ENCODE assay signal across 9 cellular contexts in genomic region chr6:44249082-44249748, GRCh38. TPM values are rescaled to one million over a fixed set of nuclear protein-coding genes. Genes with fewer than 3 reads are reported as not detected.
DNase-seq lines count a peak whose midpoint lies in the region; ATAC-seq and TF ChIP-seq lines count a peak whose summit lies in the region.
"Had no signal": no experiment of that assay in that cellular context is flagged by ENCODE, and none has a peak within 500 bp of the region (broad histone marks: within the 10 kb centered on the region; RNA-seq: fewer than 3 reads in every experiment).

No MANE protein-coding gene starts in this region.

- TF ChIP-seq CTCF in brain microvascular endothelial cell (IDR thresholded peaks at IDR 0.05; ENCODE audit: low read depth, low read length, missing control alignments), result no peak

- H3K27ac ChIP-seq in ACC112 (ENCODE audit: low read depth, low read length) (0 out of 2 replicates have a peak overlapping the region, but pooled peaks have one; percentile 75), HUES48 (ENCODE audit: low read depth, low read length) (peak overlapping the region; percentile 96), brain microvascular endothelial cell (no peak overlapping the region), mesodermal cell (ENCODE audit: low read depth, low read length, severe bottlenecking) (no peak overlapping the region)

- H3K4me3 ChIP-seq in ACC112 (ENCODE audit: low read depth, low read length), result peak overlapping the region; percentile 95
- H3K4me3 ChIP-seq in HUES48 (ENCODE audit: low read depth, low read length), result peak overlapping the region; percentile 95
- H3K4me3 ChIP-seq in brain microvascular endothelial cell (ENCODE audit: low read depth, low read length), result peak overlapping the region; percentile 82
- peak overlapping the region; percentile 99 for H3K4me3 ChIP-seq in mesodermal cell (ENCODE audit: extremely low read depth, insufficient read depth, low read length, poor library complexity, severe bottlenecking)

- H3K79me2 ChIP-seq in ACC112 (ENCODE audit: control insufficient read depth, insufficient read depth, low read length, unreplicated experiment), result peaks cover 50% of the 10 kb centered on the region

- H3K4me1 ChIP-seq in ACC112 (ENCODE audit: control insufficient read depth, insufficient read depth, low read length, unreplicated experiment), result peaks cover 40% of the 10 kb centered on the region
- peaks cover 18% of the 10 kb centered on the region for H3K4me1 ChIP-seq in HUES48 (ENCODE audit: control insufficient read depth, insufficient read depth, low read length)
- H3K4me1 ChIP-seq in mesodermal cell (ENCODE audit: control insufficient read depth, insufficient read depth, low read length, poor library complexity, severe bottlenecking), result peaks cover 16% of the 10 kb centered on the region

- peak overlapping the region; percentile 99 for H3K9ac ChIP-seq in HUES48 (ENCODE audit: low read depth, low read length)

- no peaks in the 10 kb centered on the region for H3K27me3 ChIP-seq in ACC112 (ENCODE audit: insufficient read depth, low read length)
- H3K27me3 ChIP-seq in HUES48 (ENCODE audit: control insufficient read depth, insufficient read depth, low read length), result no peaks in the 10 kb centered on the region
- H3K27me3 ChIP-seq in brain microvascular endothelial cell (replicated peaks), result no peaks in the 10 kb centered on the region
- H3K27me3 ChIP-seq: gastroesophageal sphincter had no signal

- in situ Hi-C loops in brain microvascular endothelial cell (cut with HindIII; ENCODE audit: low pct_ligation_motif_present, low sequenced_read_pairs), result no loop called here

- H3K9me3 ChIP-seq in HUES48 (ENCODE audit: control insufficient read depth, insufficient read depth, low read length), result no peaks in the 10 kb centered on the region
- H3K9me3 ChIP-seq in mesodermal cell (ENCODE audit: control insufficient read depth, low read length), result no peaks in the 10 kb centered on the region
- H3K9me3 ChIP-seq: gastroesophageal sphincter had no signal

- 85 to 93% methylated on average over 6 to 8 of the region's 9 CpGs for WGBS in mesodermal cell (ENCODE audit: insufficient coverage in 2 of 2), 2 experiments

- H3K36me3 ChIP-seq in ACC112 (ENCODE audit: insufficient read depth, low read length) (peaks cover 54% of the 10 kb centered on the region), HUES48 (ENCODE audit: control insufficient read depth, insufficient read depth, low read length) (peaks cover 66% of the 10 kb centered on the region), brain microvascular endothelial cell (replicated peaks) (peaks cover 61% of the 10 kb centered on the region), mesodermal cell (ENCODE audit: control insufficient read depth, insufficient read depth, low read length) (peaks cover 67% of the 10 kb centered on the region)

- no peak for ATAC-seq in HG03439 (IDR thresholded peaks at IDR 0.05; ENCODE audit: unreplicated experiment)
- ATAC-seq: gastroesophageal sphincter had no signal

- H2AFZ ChIP-seq in ACC112 (ENCODE audit: low read length, unreplicated experiment), result no peak overlapping the region

- no peak for DNase-seq in brain microvascular endothelial cell
- DNase-seq in DMS79 treated with DMSO at 0.1 percent for 48 hours (lab: John Stamatoyannopoulos, UW), result no peak
- no peak for DNase-seq in SK-N-DZ (ENCODE audit: low spot score)
- no peak for DNase-seq in NCI-H345 (lab: John Stamatoyannopoulos, UW)

RNA-seq across cellular contexts. Expression of gene HSP90AB1, which starts 2.3 kb away (rescaled TPM):
- polyA plus RNA-seq in mesodermal cell (2013, experiment 1 of 2), result 1,346 TPM
- 1,290 TPM for polyA plus RNA-seq in mesodermal cell (2013, experiment 2 of 2)
- 1,614 and 1,776 TPM in 2 replicates for polyA plus RNA-seq in SK-N-DZ (2014; cell fraction: cytosol; rRNA removed)
- polyA plus RNA-seq in SK-N-DZ (2014; cell fraction: nucleus; rRNA removed), result 579 and 767 TPM in 2 replicates

RNA-seq across cellular contexts. Expression of gene SLC35B2, which starts 8.1 kb away (rescaled TPM):
- 58.8 TPM for polyA plus RNA-seq in mesodermal cell (2013, experiment 1 of 2)
- polyA plus RNA-seq in mesodermal cell (2013, experiment 2 of 2), result 45.4 TPM
- polyA plus RNA-seq in SK-N-DZ (2014; cell fraction: cytosol; rRNA removed), result 52.7 and 59.7 TPM in 2 replicates
- 39.2 and 41.2 TPM in 2 replicates for polyA plus RNA-seq in SK-N-DZ (2014; cell fraction: nucleus; rRNA removed)

RNA-seq across cellular contexts. Expression of gene NFKBIE, which starts 16.1 kb away (rescaled TPM):
- 11.1 TPM for polyA plus RNA-seq in mesodermal cell (2013, experiment 1 of 2)
- polyA plus RNA-seq in mesodermal cell (2013, experiment 2 of 2), result 8.6 TPM
- 17.0 and 22.0 TPM in 2 replicates for polyA plus RNA-seq in SK-N-DZ (2014; cell fraction: cytosol; rRNA removed)
- 19.9 and 24.9 TPM in 2 replicates for polyA plus RNA-seq in SK-N-DZ (2014; cell fraction: nucleus; rRNA removed)

RNA-seq across cellular contexts. Expression of gene TMEM151B, which starts 21.0 kb away (rescaled TPM):
- polyA plus RNA-seq in mesodermal cell (2013, experiment 1 of 2), result 1.5 TPM
- 0.46 TPM for polyA plus RNA-seq in mesodermal cell (2013, experiment 2 of 2)
- 32.0 and 34.0 TPM in 2 replicates for polyA plus RNA-seq in SK-N-DZ (2014; cell fraction: cytosol; rRNA removed)
- 61.6 and 74.8 TPM in 2 replicates for polyA plus RNA-seq in SK-N-DZ (2014; cell fraction: nucleus; rRNA removed)

RNA-seq across cellular contexts. Expression of gene SLC29A1, which starts 25.8 kb away (rescaled TPM):
- 32.1 TPM for polyA plus RNA-seq in mesodermal cell (2013, experiment 1 of 2)
- 23.0 TPM for polyA plus RNA-seq in mesodermal cell (2013, experiment 2 of 2)
- polyA plus RNA-seq in SK-N-DZ (2014; cell fraction: cytosol; rRNA removed), result 53.3 and 54.4 TPM in 2 replicates
- 213 and 272 TPM in 2 replicates for polyA plus RNA-seq in SK-N-DZ (2014; cell fraction: nucleus; rRNA removed)

Comparison
In these comparisons a context has a peak if more than half of its experiments do, and no peak if none do; other contexts are left out.
1. H3K27ac ChIP-seq: peak in ACC112 (single experiment) and HUES48 (single experiment); none in brain microvascular endothelial cell (single experiment) and mesodermal cell (single experiment).
2. Peak in every context shown above with its lines, with median percentiles within 50 percentile points of each other: H3K4me3 ChIP-seq.